1 cellular context compared by ENCODE assay signal in genomic region chr22:46738961-46739870, GRCh38.
A peak's percentile ranks its signal among the peaks of the same experiment; 100 is the strongest.
TF ChIP-seq lines count a peak whose summit lies in the region.

No MANE protein-coding gene starts in this region.

TF ChIP-seq in HepG2, 621 proteins besides CTCF, POLR2A, EP300 and RAD21 (continued from another document):
- TF ChIP-seq TRAFD1 (CRISPR knock-in tag; IDR thresholded peaks at IDR 0.05; ENCODE audit: borderline replicate concordance) = peak; percentile 40; the same call in 1 of the 2 replicates
- TF ChIP-seq REXO4 (CRISPR knock-in tag; IDR thresholded peaks at IDR 0.05; ENCODE audit: borderline replicate concordance) = no peak
- TF ChIP-seq TFE3 (CRISPR knock-in tag; IDR thresholded peaks at IDR 0.05) = peak; percentile 57
- TF ChIP-seq THRA (CRISPR knock-in tag; IDR thresholded peaks at IDR 0.05; ENCODE audit: borderline replicate concordance) = no peak
- TF ChIP-seq SIX1 (CRISPR knock-in tag; IDR thresholded peaks at IDR 0.05; ENCODE audit: borderline replicate concordance) = no peak
- TF ChIP-seq ZNF530 (CRISPR knock-in tag; IDR thresholded peaks at IDR 0.05; ENCODE audit: low read depth) = no peak
- TF ChIP-seq ZNF639 (CRISPR knock-in tag; conservative IDR thresholded peaks at IDR 0.05) = no peak
- no peak for TF ChIP-seq ZNF343 (CRISPR knock-in tag; IDR thresholded peaks at IDR 0.05)
- no peak for TF ChIP-seq MED13 (CRISPR knock-in tag; IDR thresholded peaks at IDR 0.05)
- no peak for TF ChIP-seq ZNF720 (CRISPR knock-in tag; IDR thresholded peaks at IDR 0.05)
